ENCODE assay signal across 1 cellular context in the genomic region with DNA sequence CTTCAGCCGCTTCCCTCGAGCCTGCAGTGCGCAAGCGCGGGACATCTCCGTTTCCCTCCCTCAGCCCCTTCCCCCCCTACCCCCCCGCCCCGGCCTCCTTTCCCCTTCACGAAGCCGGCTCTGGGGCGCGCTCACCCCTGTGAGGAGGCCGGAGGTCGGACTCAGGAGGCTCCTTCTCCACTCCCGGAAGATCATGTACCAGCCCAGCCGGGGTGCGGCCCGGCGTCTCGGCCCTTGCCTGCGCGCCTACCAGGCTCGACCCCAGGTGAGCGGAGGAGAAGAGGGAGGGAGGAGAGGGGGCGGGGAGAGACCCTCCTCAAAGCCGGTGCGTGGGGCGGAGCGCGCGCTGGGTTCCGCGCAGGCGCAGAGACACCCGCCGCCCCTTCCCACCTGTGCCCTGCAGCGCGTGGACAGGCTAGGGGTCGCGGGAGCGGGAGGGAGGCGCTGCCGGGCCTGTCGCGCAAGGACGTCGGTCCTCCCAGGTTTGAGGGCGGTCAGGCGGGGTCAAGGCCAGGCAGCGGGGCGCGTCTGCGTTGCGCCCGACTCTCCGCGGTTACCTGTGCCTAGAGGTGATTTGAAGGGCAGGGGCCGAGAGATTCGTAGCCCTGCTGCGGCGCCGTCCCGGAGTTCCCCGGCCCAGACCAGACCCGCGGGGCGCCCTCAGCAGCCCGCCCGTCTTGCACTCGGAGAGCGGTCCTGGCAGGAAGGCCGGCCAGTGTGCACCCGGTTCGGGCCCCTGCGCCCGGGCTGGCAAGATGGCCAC.
TF ChIP-seq lines count a peak whose summit lies in the region.

TSS of gene C6orf136 (plus strand) at position 95 of the 763 bp plus-strand sequence. CDS start at position 194, 99 bp downstream.

TF ChIP-seq in K562, 482 proteins besides CTCF, POLR2A, EP300 and RAD21 (continued from another document and continues in another):
- TF ChIP-seq, protein P1, sequence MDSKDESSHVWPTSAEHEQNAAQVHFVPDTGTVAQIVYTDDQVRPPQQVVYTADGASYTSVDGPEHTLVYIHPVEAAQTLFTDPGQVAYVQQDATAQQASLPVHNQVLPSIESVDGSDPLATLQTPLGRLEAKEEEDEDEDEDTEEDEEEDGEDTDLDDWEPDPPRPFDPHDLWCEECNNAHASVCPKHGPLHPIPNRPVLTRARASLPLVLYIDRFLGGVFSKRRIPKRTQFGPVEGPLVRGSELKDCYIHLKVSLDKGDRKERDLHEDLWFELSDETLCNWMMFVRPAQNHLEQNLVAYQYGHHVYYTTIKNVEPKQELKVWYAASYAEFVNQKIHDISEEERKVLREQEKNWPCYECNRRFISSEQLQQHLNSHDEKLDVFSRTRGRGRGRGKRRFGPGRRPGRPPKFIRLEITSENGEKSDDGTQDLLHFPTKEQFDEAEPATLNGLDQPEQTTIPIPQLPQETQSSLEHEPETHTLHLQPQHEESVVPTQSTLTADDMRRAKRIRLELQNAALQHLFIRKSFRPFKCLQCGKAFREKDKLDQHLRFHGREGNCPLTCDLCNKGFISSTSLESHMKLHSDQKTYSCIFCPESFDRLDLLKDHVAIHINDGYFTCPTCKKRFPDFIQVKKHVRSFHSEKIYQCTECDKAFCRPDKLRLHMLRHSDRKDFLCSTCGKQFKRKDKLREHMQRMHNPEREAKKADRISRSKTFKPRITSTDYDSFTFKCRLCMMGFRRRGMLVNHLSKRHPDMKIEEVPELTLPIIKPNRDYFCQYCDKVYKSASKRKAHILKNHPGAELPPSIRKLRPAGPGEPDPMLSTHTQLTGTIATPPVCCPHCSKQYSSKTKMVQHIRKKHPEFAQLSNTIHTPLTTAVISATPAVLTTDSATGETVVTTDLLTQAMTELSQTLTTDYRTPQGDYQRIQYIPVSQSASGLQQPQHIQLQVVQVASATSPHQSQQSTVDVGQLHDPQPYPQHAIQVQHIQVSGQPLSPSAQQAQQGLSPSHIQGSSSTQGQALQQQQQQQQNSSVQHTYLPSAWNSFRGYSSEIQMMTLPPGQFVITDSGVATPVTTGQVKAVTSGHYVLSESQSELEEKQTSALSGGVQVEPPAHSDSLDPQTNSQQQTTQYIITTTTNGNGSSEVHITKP (IDR thresholded peaks at IDR 0.05; ENCODE audit: partially characterized antibody), result peak; percentile 25
- TF ChIP-seq TAF7 (tag; IDR thresholded peaks at IDR 0.05) (peak; percentile 40; the same call in 1 of the 2 replicates), ZNF274 (IDR thresholded peaks at IDR 0.05; ENCODE audit: borderline replicate concordance, low read depth, low read length) (no peak), DPF2 (IDR thresholded peaks at IDR 0.05) (no peak), BDP1 (IDR thresholded peaks at IDR 0.05; ENCODE audit: insufficient read depth, insufficient read length) (no peak), ZNF134 (CRISPR knock-in tag; conservative IDR thresholded peaks at IDR 0.05) (no peak), NRF1 (conservative IDR thresholded peaks at IDR 0.05 in 1 of 2, IDR thresholded peaks at IDR 0.05 in 1 of 2) (peak; percentile 91 to 92), REST (CRISPR knock-in tag; IDR thresholded peaks at IDR 0.05; ENCODE audit: low read depth) (no peak; the same call in none of the 2 replicates), ETS2 (tag; IDR thresholded peaks at IDR 0.05; ENCODE audit: borderline replicate concordance, poor library complexity, severe bottlenecking) (no peak), ZBTB26 (CRISPR knock-in tag; IDR thresholded peaks at IDR 0.05) (no peak), RHOXF2B (CRISPR knock-in tag; conservative IDR thresholded peaks at IDR 0.05) (no peak), ATF7 (IDR thresholded peaks at IDR 0.05) (peak; percentile 50; the same call in 1 of the 2 replicates), RFX7 (CRISPR knock-in tag; IDR thresholded peaks at IDR 0.05) (no peak), ZNF197 (CRISPR knock-in tag; IDR thresholded peaks at IDR 0.05; ENCODE audit: low read depth) (no peak), RBM39 (optimal IDR thresholded peaks at IDR 0.05; ENCODE audit: low read depth, low read length) (no peak), YBX1 (IDR thresholded peaks at IDR 0.05) (no peak), ZNF23 (CRISPR knock-in tag; IDR thresholded peaks at IDR 0.05) (no peak), SIN3A (IDR thresholded peaks at IDR 0.05; ENCODE audit: borderline replicate concordance in 2 of 2, control insufficient read depth in 1 of 2, low read depth in 2 of 2, low read length in 2 of 2) (peak in 1 of 2 experiments; percentile 66; a peak in 2 of 4 replicates), TEAD1 (CRISPR knock-in tag; IDR thresholded peaks at IDR 0.05) (peak in 1 of 2 experiments; percentile 88; a peak in 2 of 4 replicates), TCF3 (CRISPR knock-in tag; IDR thresholded peaks at IDR 0.05) (no peak), ZNF695 (CRISPR knock-in tag; IDR thresholded peaks at IDR 0.05) (no peak), RUNX1 (IDR thresholded peaks at IDR 0.05; ENCODE audit: low read depth) (no peak), ZNF76 (CRISPR knock-in tag; IDR thresholded peaks at IDR 0.05; ENCODE audit: borderline replicate concordance) (no peak), SETDB1 (IDR thresholded peaks at IDR 0.05; ENCODE audit: low read length) (no peak), FIP1L1 (IDR thresholded peaks at IDR 0.05; ENCODE audit: low read depth, low read length, poor library complexity, severe bottlenecking) (peak; percentile 91)
- TF ChIP-seq, protein P2, sequence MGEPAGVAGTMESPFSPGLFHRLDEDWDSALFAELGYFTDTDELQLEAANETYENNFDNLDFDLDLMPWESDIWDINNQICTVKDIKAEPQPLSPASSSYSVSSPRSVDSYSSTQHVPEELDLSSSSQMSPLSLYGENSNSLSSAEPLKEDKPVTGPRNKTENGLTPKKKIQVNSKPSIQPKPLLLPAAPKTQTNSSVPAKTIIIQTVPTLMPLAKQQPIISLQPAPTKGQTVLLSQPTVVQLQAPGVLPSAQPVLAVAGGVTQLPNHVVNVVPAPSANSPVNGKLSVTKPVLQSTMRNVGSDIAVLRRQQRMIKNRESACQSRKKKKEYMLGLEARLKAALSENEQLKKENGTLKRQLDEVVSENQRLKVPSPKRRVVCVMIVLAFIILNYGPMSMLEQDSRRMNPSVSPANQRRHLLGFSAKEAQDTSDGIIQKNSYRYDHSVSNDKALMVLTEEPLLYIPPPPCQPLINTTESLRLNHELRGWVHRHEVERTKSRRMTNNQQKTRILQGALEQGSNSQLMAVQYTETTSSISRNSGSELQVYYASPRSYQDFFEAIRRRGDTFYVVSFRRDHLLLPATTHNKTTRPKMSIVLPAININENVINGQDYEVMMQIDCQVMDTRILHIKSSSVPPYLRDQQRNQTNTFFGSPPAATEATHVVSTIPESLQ (CRISPR knock-in tag; IDR thresholded peaks at IDR 0.05), result peak; percentile 74; the same call in 1 of the 2 replicates
- TF ChIP-seq, protein P3, sequence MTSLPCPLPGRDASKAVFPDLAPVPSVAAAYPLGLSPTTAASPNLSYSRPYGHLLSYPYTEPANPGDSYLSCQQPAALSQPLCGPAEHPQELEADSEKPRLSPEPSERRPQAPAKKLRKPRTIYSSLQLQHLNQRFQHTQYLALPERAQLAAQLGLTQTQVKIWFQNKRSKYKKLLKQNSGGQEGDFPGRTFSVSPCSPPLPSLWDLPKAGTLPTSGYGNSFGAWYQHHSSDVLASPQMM (CRISPR knock-in tag; IDR thresholded peaks at IDR 0.05), result no peak
- TF ChIP-seq, protein P4, sequence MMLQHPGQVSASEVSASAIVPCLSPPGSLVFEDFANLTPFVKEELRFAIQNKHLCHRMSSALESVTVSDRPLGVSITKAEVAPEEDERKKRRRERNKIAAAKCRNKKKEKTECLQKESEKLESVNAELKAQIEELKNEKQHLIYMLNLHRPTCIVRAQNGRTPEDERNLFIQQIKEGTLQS (IDR thresholded peaks at IDR 0.05), result no peak
- TF ChIP-seq, protein P4 (CRISPR knock-in tag; conservative IDR thresholded peaks at IDR 0.05), result no peak
- TF ChIP-seq, protein P5, sequence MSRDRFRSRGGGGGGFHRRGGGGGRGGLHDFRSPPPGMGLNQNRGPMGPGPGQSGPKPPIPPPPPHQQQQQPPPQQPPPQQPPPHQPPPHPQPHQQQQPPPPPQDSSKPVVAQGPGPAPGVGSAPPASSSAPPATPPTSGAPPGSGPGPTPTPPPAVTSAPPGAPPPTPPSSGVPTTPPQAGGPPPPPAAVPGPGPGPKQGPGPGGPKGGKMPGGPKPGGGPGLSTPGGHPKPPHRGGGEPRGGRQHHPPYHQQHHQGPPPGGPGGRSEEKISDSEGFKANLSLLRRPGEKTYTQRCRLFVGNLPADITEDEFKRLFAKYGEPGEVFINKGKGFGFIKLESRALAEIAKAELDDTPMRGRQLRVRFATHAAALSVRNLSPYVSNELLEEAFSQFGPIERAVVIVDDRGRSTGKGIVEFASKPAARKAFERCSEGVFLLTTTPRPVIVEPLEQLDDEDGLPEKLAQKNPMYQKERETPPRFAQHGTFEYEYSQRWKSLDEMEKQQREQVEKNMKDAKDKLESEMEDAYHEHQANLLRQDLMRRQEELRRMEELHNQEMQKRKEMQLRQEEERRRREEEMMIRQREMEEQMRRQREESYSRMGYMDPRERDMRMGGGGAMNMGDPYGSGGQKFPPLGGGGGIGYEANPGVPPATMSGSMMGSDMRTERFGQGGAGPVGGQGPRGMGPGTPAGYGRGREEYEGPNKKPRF (IDR thresholded peaks at IDR 0.05; ENCODE audit: low read depth, low read length), result no peak
